2 cellular contexts compared by ENCODE assay signal in the genomic region with DNA sequence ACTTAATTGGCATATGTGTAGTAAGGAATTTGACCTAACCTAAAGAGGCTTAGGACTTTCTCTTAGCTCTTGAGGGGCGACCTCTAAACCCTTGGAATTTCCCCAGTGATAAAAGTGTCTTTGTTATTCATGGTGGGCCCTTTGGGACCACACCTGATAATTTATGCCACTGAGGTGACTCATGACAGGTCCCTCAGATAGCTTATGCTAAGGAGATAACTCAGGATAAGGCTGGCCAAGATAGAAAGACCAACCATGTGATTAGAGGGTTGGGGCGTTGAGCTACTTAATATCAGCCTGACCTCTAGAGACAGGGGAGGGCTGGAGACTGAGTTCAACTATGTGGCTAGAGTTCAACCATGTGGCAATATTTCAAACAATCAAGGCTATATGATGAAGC.
TF ChIP-seq lines count a peak whose summit lies in the region.

No MANE protein-coding gene starts in this region.

TF ChIP-seq in HEK293, 187 proteins besides CTCF, POLR2A, EP300 and RAD21:
- TF ChIP-seq, protein P1, sequence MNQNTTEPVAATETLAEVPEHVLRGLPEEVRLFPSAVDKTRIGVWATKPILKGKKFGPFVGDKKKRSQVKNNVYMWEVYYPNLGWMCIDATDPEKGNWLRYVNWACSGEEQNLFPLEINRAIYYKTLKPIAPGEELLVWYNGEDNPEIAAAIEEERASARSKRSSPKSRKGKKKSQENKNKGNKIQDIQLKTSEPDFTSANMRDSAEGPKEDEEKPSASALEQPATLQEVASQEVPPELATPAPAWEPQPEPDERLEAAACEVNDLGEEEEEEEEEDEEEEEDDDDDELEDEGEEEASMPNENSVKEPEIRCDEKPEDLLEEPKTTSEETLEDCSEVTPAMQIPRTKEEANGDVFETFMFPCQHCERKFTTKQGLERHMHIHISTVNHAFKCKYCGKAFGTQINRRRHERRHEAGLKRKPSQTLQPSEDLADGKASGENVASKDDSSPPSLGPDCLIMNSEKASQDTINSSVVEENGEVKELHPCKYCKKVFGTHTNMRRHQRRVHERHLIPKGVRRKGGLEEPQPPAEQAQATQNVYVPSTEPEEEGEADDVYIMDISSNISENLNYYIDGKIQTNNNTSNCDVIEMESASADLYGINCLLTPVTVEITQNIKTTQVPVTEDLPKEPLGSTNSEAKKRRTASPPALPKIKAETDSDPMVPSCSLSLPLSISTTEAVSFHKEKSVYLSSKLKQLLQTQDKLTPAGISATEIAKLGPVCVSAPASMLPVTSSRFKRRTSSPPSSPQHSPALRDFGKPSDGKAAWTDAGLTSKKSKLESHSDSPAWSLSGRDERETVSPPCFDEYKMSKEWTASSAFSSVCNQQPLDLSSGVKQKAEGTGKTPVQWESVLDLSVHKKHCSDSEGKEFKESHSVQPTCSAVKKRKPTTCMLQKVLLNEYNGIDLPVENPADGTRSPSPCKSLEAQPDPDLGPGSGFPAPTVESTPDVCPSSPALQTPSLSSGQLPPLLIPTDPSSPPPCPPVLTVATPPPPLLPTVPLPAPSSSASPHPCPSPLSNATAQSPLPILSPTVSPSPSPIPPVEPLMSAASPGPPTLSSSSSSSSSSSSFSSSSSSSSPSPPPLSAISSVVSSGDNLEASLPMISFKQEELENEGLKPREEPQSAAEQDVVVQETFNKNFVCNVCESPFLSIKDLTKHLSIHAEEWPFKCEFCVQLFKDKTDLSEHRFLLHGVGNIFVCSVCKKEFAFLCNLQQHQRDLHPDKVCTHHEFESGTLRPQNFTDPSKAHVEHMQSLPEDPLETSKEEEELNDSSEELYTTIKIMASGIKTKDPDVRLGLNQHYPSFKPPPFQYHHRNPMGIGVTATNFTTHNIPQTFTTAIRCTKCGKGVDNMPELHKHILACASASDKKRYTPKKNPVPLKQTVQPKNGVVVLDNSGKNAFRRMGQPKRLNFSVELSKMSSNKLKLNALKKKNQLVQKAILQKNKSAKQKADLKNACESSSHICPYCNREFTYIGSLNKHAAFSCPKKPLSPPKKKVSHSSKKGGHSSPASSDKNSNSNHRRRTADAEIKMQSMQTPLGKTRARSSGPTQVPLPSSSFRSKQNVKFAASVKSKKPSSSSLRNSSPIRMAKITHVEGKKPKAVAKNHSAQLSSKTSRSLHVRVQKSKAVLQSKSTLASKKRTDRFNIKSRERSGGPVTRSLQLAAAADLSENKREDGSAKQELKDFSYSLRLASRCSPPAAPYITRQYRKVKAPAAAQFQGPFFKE (tag by site-specific recombination; IDR thresholded peaks at IDR 0.05; ENCODE audit: borderline replicate concordance) = no peak
- no peak for TF ChIP-seq MZF1 (tag by site-specific recombination; IDR thresholded peaks at IDR 0.05; ENCODE audit: borderline replicate concordance)
- no peak for TF ChIP-seq ZBTB8A (tag by site-specific recombination; IDR thresholded peaks at IDR 0.05)
- 0 out of 2 replicates have a peak, but pooled peaks have one; percentile 42 for TF ChIP-seq SP7 (tag by site-specific recombination; IDR thresholded peaks at IDR 0.05)
- TF ChIP-seq, protein P2, sequence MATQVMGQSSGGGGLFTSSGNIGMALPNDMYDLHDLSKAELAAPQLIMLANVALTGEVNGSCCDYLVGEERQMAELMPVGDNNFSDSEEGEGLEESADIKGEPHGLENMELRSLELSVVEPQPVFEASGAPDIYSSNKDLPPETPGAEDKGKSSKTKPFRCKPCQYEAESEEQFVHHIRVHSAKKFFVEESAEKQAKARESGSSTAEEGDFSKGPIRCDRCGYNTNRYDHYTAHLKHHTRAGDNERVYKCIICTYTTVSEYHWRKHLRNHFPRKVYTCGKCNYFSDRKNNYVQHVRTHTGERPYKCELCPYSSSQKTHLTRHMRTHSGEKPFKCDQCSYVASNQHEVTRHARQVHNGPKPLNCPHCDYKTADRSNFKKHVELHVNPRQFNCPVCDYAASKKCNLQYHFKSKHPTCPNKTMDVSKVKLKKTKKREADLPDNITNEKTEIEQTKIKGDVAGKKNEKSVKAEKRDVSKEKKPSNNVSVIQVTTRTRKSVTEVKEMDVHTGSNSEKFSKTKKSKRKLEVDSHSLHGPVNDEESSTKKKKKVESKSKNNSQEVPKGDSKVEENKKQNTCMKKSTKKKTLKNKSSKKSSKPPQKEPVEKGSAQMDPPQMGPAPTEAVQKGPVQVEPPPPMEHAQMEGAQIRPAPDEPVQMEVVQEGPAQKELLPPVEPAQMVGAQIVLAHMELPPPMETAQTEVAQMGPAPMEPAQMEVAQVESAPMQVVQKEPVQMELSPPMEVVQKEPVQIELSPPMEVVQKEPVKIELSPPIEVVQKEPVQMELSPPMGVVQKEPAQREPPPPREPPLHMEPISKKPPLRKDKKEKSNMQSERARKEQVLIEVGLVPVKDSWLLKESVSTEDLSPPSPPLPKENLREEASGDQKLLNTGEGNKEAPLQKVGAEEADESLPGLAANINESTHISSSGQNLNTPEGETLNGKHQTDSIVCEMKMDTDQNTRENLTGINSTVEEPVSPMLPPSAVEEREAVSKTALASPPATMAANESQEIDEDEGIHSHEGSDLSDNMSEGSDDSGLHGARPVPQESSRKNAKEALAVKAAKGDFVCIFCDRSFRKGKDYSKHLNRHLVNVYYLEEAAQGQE (tag by site-specific recombination; IDR thresholded peaks at IDR 0.05) = no peak
- no peak for TF ChIP-seq ZBTB48 (tag by site-specific recombination; IDR thresholded peaks at IDR 0.05)
- TF ChIP-seq, protein P3, sequence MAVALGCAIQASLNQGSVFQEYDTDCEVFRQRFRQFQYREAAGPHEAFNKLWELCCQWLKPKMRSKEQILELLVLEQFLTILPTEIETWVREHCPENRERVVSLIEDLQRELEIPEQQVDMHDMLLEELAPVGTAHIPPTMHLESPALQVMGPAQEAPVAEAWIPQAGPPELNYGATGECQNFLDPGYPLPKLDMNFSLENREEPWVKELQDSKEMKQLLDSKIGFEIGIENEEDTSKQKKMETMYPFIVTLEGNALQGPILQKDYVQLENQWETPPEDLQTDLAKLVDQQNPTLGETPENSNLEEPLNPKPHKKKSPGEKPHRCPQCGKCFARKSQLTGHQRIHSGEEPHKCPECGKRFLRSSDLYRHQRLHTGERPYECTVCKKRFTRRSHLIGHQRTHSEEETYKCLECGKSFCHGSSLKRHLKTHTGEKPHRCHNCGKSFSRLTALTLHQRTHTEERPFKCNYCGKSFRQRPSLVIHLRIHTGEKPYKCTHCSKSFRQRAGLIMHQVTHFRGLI (tag by site-specific recombination; IDR thresholded peaks at IDR 0.05) = peak; percentile 93
- no peak for TF ChIP-seq KLF16 (tag by site-specific recombination; IDR thresholded peaks at IDR 0.05)

TF ChIP-seq in WTC11, 78 proteins besides CTCF, POLR2A, EP300 and RAD21 (continued from another document):
- TF ChIP-seq, protein P4, sequence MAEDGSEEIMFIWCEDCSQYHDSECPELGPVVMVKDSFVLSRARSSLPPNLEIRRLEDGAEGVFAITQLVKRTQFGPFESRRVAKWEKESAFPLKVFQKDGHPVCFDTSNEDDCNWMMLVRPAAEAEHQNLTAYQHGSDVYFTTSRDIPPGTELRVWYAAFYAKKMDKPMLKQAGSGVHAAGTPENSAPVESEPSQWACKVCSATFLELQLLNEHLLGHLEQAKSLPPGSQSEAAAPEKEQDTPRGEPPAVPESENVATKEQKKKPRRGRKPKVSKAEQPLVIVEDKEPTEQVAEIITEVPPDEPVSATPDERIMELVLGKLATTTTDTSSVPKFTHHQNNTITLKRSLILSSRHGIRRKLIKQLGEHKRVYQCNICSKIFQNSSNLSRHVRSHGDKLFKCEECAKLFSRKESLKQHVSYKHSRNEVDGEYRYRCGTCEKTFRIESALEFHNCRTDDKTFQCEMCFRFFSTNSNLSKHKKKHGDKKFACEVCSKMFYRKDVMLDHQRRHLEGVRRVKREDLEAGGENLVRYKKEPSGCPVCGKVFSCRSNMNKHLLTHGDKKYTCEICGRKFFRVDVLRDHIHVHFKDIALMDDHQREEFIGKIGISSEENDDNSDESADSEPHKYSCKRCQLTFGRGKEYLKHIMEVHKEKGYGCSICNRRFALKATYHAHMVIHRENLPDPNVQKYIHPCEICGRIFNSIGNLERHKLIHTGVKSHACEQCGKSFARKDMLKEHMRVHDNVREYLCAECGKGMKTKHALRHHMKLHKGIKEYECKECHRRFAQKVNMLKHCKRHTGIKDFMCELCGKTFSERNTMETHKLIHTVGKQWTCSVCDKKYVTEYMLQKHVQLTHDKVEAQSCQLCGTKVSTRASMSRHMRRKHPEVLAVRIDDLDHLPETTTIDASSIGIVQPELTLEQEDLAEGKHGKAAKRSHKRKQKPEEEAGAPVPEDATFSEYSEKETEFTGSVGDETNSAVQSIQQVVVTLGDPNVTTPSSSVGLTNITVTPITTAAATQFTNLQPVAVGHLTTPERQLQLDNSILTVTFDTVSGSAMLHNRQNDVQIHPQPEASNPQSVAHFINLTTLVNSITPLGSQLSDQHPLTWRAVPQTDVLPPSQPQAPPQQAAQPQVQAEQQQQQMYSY (CRISPR knock-in tag; IDR thresholded peaks at IDR 0.05) = no peak
- TF ChIP-seq ZNF219 (CRISPR knock-in tag; IDR thresholded peaks at IDR 0.05; ENCODE audit: borderline replicate concordance) (no peak), FOXK1 (CRISPR knock-in tag; IDR thresholded peaks at IDR 0.05) (no peak), NFATC4 (CRISPR knock-in tag; IDR thresholded peaks at IDR 0.05) (no peak), ZNF138 (CRISPR knock-in tag; conservative IDR thresholded peaks at IDR 0.05) (no peak), CBFB (CRISPR knock-in tag; IDR thresholded peaks at IDR 0.05; ENCODE audit: low read depth) (no peak), ESRRA (CRISPR knock-in tag; IDR thresholded peaks at IDR 0.05; ENCODE audit: borderline replicate concordance) (no peak), EMX1 (CRISPR knock-in tag; IDR thresholded peaks at IDR 0.05) (no peak)
- TF ChIP-seq, protein P5, sequence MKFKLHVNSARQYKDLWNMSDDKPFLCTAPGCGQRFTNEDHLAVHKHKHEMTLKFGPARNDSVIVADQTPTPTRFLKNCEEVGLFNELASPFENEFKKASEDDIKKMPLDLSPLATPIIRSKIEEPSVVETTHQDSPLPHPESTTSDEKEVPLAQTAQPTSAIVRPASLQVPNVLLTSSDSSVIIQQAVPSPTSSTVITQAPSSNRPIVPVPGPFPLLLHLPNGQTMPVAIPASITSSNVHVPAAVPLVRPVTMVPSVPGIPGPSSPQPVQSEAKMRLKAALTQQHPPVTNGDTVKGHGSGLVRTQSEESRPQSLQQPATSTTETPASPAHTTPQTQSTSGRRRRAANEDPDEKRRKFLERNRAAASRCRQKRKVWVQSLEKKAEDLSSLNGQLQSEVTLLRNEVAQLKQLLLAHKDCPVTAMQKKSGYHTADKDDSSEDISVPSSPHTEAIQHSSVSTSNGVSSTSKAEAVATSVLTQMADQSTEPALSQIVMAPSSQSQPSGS (CRISPR knock-in tag; IDR thresholded peaks at IDR 0.05; ENCODE audit: borderline replicate concordance, low read depth) = no peak
- TF ChIP-seq, protein P6, sequence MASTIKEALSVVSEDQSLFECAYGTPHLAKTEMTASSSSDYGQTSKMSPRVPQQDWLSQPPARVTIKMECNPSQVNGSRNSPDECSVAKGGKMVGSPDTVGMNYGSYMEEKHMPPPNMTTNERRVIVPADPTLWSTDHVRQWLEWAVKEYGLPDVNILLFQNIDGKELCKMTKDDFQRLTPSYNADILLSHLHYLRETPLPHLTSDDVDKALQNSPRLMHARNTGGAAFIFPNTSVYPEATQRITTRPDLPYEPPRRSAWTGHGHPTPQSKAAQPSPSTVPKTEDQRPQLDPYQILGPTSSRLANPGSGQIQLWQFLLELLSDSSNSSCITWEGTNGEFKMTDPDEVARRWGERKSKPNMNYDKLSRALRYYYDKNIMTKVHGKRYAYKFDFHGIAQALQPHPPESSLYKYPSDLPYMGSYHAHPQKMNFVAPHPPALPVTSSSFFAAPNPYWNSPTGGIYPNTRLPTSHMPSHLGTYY (CRISPR knock-in tag; IDR thresholded peaks at IDR 0.05) = no peak
- TF ChIP-seq, protein P7, sequence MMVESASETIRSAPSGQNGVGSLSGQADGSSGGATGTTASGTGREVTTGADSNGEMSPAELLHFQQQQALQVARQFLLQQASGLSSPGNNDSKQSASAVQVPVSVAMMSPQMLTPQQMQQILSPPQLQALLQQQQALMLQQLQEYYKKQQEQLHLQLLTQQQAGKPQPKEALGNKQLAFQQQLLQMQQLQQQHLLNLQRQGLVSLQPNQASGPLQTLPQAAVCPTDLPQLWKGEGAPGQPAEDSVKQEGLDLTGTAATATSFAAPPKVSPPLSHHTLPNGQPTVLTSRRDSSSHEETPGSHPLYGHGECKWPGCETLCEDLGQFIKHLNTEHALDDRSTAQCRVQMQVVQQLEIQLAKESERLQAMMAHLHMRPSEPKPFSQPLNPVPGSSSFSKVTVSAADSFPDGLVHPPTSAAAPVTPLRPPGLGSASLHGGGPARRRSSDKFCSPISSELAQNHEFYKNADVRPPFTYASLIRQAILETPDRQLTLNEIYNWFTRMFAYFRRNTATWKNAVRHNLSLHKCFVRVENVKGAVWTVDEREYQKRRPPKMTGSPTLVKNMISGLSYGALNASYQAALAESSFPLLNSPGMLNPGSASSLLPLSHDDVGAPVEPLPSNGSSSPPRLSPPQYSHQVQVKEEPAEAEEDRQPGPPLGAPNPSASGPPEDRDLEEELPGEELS (CRISPR knock-in tag; IDR thresholded peaks at IDR 0.05) = no peak
- TF ChIP-seq, protein P8, sequence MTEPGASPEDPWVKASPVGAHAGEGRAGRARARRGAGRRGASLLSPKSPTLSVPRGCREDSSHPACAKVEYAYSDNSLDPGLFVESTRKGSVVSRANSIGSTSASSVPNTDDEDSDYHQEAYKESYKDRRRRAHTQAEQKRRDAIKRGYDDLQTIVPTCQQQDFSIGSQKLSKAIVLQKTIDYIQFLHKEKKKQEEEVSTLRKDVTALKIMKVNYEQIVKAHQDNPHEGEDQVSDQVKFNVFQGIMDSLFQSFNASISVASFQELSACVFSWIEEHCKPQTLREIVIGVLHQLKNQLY (CRISPR knock-in tag; IDR thresholded peaks at IDR 0.05) = no peak
